Comparison of ENCODE assay signal across 9 cellular contexts in genomic region chr11:2526808-2527381, GRCh38.
DNase-seq lines count a peak whose midpoint lies in the region; ATAC-seq and TF ChIP-seq lines count a peak whose summit lies in the region.
"Had no signal": no experiment of that assay in that cellular context is flagged by ENCODE, and none has a peak within 500 bp of the region (broad histone marks: within the 10 kb centered on the region; RNA-seq: fewer than 3 reads in every experiment).

No MANE protein-coding gene starts in this region.

- no peak for TF ChIP-seq EP300 in stomach (IDR thresholded peaks at IDR 0.05)

- no peaks in the 10 kb centered on the region for H3K79me2 ChIP-seq in GM23338 (replicated peaks; ENCODE audit: insufficient read depth)

- no peaks in the 10 kb centered on the region for H3K9me2 ChIP-seq in GM23338 (ENCODE audit: insufficient read depth)

- H3K9me3 ChIP-seq in stomach: no peaks in the 10 kb centered on the region
- H3K9me3 ChIP-seq: breast epithelium had no signal

- no peaks in the 10 kb centered on the region for H3K9me3 Mint-ChIP-seq in GM23338

- no peak overlapping the region for H3K27ac Mint-ChIP-seq in GM23338

- 17 to 32% (median 22%) methylated on average over 16 to 25 of the region's 25 CpGs for WGBS in stomach, 5 donors

- H3K27me3 ChIP-seq in GM23338 (ENCODE audit: insufficient read depth) (no peaks in the 10 kb centered on the region), stomach (peaks cover 0 to 24% (median 0%) of the 10 kb centered on the region in 3 donors)
- H3K27me3 ChIP-seq: breast epithelium had no signal

- no peak overlapping the region for H2AFZ ChIP-seq in GM23338

- no peak for TF ChIP-seq POLR2A in stomach (IDR thresholded peaks at IDR 0.05)

- H3K4me3 ChIP-seq in GM23338 (no peak overlapping the region), stomach (peak overlapping the region in 3 of 4 donors; percentile 13 to 35 (median 23))

- no peaks in the 10 kb centered on the region for H4K20me1 ChIP-seq in GM23338 (replicated peaks; ENCODE audit: insufficient read depth)

- intact Hi-C loops in cardiac septum (cut with DNase I): loop anchor here (5.0 kb wide), 1 partner anchor 330 kb away; no protein-coding TSS in a partner anchor
- intact Hi-C loops in stomach (cut with DNase I; ENCODE audit: low total_unique reads): loop anchor here (5.0 kb wide), 1 partner anchor 95 kb away; no protein-coding TSS in a partner anchor

- H3K36me3 ChIP-seq in GM23338 (ENCODE audit: insufficient read depth) (no peaks in the 10 kb centered on the region), stomach (peaks cover 0 to 16% (median 2%) of the 10 kb centered on the region in 4 donors)
- H3K36me3 ChIP-seq: breast epithelium had no signal

- no peaks in the 10 kb centered on the region; the same call in 2 of the 3 replicates for H3K4me1 Mint-ChIP-seq in GM23338

- H3K4me1 ChIP-seq in GM23338 (ENCODE audit: insufficient read depth): no peaks in the 10 kb centered on the region
- H3K4me1 ChIP-seq in stomach: peaks cover 37 to 46% (median 41%) of the 10 kb centered on the region in 4 donors
- H3K4me1 ChIP-seq: breast epithelium had no signal

- ATAC-seq in GM23338 (peak; percentile 61), HG03457 (IDR thresholded peaks at IDR 0.05; ENCODE audit: unreplicated experiment) (no peak)

- H3K27ac ChIP-seq in GM23338 (ENCODE audit: low read depth): no peak overlapping the region
- peak overlapping the region; percentile 71 to 89 (median 80) for H3K27ac ChIP-seq in stomach
- H3K27ac ChIP-seq: breast epithelium had no signal

- no peak overlapping the region for H3K4me3 Mint-ChIP-seq in GM23338

- no peaks in the 10 kb centered on the region for H3K36me3 Mint-ChIP-seq in GM23338 (ENCODE audit: low read depth)

- TF ChIP-seq CTCF in GM12874 (IDR thresholded peaks at IDR 0.05; ENCODE audit: insufficient read depth, low read depth, low read length) (peak; percentile 40), GM23338 (conservative IDR thresholded peaks at IDR 0.05; ENCODE audit: low read depth in 2 of 2) (peak in 1 of 2 experiments; percentile 19; a peak in 1 of 4 replicates), stomach (IDR thresholded peaks at IDR 0.05) (peak in 5 of 7 experiments; percentile 15 to 67 (median 33))

- H3K27me3 Mint-ChIP-seq in GM23338 (ENCODE audit: insufficient read depth, low read depth, poor library complexity): peaks cover 29% of the 10 kb centered on the region

- DNase-seq in GM23338 (ENCODE audit: low spot score) (peak; percentile 62), SKM-1 (lab: John Stamatoyannopoulos, UW; ENCODE audit: unreplicated experiment) (peak; percentile 62), cardiac septum (ENCODE audit: low spot score) (peak; percentile 77), stomach (peak; percentile 87), NCI-H2227 treated with DMSO at 0.1 percent for 48 hours (lab: John Stamatoyannopoulos, UW) (no peak), dermis blood vessel endothelial cell (no peak)

- H3K4me2 ChIP-seq in GM23338: no peak overlapping the region

- no peaks in the 10 kb centered on the region for H3F3A ChIP-seq in GM23338 (replicated peaks; ENCODE audit: low read depth)

TF ChIP-seq in GM23338, 12 proteins besides CTCF, POLR2A, EP300 and RAD21:
- no peak for TF ChIP-seq EZH2phosphoT487 (IDR thresholded peaks at IDR 0.05; ENCODE audit: unreplicated experiment)
- TF ChIP-seq JUNB (IDR thresholded peaks at IDR 0.05; ENCODE audit: unreplicated experiment): no peak
- TF ChIP-seq CREB1 (CRISPR knock-in tag; IDR thresholded peaks at IDR 0.05; ENCODE audit: low read depth): no peak

Comparison
In these comparisons a context has a peak if more than half of its experiments do, and no peak if none do; other contexts are left out.
1. DNase-seq: peak in GM23338 (single experiment), SKM-1 (single experiment), cardiac septum (single experiment) and stomach (single experiment); none in NCI-H2227 treated with DMSO at 0.1 percent for 48 hours (single experiment) and dermis blood vessel endothelial cell (single experiment).